ENCODE assay signal across 1 cellular context in the genomic region with DNA sequence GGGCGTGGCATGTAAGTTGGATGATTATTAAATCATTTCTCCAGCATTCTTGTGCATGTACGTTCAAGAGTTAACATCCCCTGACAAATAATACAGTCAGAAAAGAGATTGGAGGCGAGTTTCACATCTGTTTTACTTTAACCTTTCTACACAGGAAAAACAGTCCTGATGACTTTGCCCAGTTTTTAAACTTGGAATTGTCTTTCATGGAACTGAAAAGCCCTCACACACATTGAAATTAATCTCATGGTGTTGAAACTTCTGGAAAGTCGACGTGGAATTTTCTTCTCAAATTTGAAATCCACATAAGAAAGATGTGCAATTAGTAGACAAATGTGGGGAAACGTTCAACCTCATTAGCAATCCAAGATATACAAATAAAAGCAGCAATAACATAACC.
TF ChIP-seq lines count a peak whose summit lies in the region.

No MANE protein-coding gene starts in this region.

TF ChIP-seq in endothelial cell of umbilical vein, 7 proteins besides CTCF, POLR2A, EP300 and RAD21:
- TF ChIP-seq MYC (IDR thresholded peaks at IDR 0.05; ENCODE audit: low read depth, low read length) (no peak), EZH2 (IDR thresholded peaks at IDR 0.05; ENCODE audit: borderline replicate concordance, low read depth, low read length, severe bottlenecking) (no peak)
